Comparison of ENCODE assay signal across 1 cellular context in genomic region chr4:702618-703048, GRCh38.
TF ChIP-seq lines count a peak whose summit lies in the region.

No MANE protein-coding gene starts in this region.

TF ChIP-seq in K562, 482 proteins besides CTCF, POLR2A, EP300 and RAD21 (continued from another document):
- TF ChIP-seq RREB1 (CRISPR knock-in tag; IDR thresholded peaks at IDR 0.05): no peak
- TF ChIP-seq SAFB2 (IDR thresholded peaks at IDR 0.05; ENCODE audit: borderline replicate concordance, low read depth, low read length, severe bottlenecking): no peak
- TF ChIP-seq KLF13 (tag; IDR thresholded peaks at IDR 0.05; ENCODE audit: borderline replicate concordance, low read depth): no peak
- no peak for TF ChIP-seq TAL1 (IDR thresholded peaks at IDR 0.05)
- no peak for TF ChIP-seq JUNB (CRISPR knock-in tag; conservative IDR thresholded peaks at IDR 0.05)
- TF ChIP-seq ZKSCAN1 (IDR thresholded peaks at IDR 0.05; ENCODE audit: low read depth, low read length): no peak
- TF ChIP-seq MECOM (CRISPR knock-in tag; IDR thresholded peaks at IDR 0.05): no peak
- TF ChIP-seq MED1 (CRISPR knock-in tag; IDR thresholded peaks at IDR 0.05; ENCODE audit: borderline replicate concordance): no peak
- TF ChIP-seq MAZ (CRISPR knock-in tag; conservative IDR thresholded peaks at IDR 0.05 in 1 of 2, IDR thresholded peaks at IDR 0.05 in 1 of 2): no peak
- no peak for TF ChIP-seq YY1 (IDR thresholded peaks at IDR 0.05; ENCODE audit: borderline replicate concordance in 1 of 3, control insufficient read depth in 1 of 3, extremely low read depth in 1 of 3, insufficient read depth in 3 of 3, insufficient read length in 1 of 3, insufficient replicate concordance in 2 of 3, low read depth in 1 of 3, low read length in 2 of 3)
- TF ChIP-seq ZNF324 (CRISPR knock-in tag; IDR thresholded peaks at IDR 0.05): no peak
- TF ChIP-seq MLX (CRISPR knock-in tag; conservative IDR thresholded peaks at IDR 0.05): no peak
- no peak for TF ChIP-seq YBX1 (IDR thresholded peaks at IDR 0.05)
- no peak for TF ChIP-seq ARID3B (CRISPR knock-in tag; IDR thresholded peaks at IDR 0.05; ENCODE audit: borderline replicate concordance)
- peak; percentile 44; the same call in 1 of the 2 replicates for TF ChIP-seq SMARCA4 (IDR thresholded peaks at IDR 0.05)
- TF ChIP-seq FOXA3 (CRISPR knock-in tag; conservative IDR thresholded peaks at IDR 0.05 in 1 of 2, IDR thresholded peaks at IDR 0.05 in 1 of 2): no peak
- no peak for TF ChIP-seq ADNP (tag; IDR thresholded peaks at IDR 0.05)
- TF ChIP-seq ZNF407 (IDR thresholded peaks at IDR 0.05; ENCODE audit: low read depth): no peak
- TF ChIP-seq KLF1 (tag; IDR thresholded peaks at IDR 0.05): peak; percentile 56; the same call in 1 of the 2 replicates
- no peak for TF ChIP-seq SUPT5H (IDR thresholded peaks at IDR 0.05)
- no peak for TF ChIP-seq ZNF224 (CRISPR knock-in tag; IDR thresholded peaks at IDR 0.05)
- TF ChIP-seq MCM3 (IDR thresholded peaks at IDR 0.05): no peak
